2 cellular contexts compared by ENCODE assay signal in genomic region chr19:39412100-39412866, GRCh38.
TF ChIP-seq lines count a peak whose summit lies in the region.

A gene with protein sequence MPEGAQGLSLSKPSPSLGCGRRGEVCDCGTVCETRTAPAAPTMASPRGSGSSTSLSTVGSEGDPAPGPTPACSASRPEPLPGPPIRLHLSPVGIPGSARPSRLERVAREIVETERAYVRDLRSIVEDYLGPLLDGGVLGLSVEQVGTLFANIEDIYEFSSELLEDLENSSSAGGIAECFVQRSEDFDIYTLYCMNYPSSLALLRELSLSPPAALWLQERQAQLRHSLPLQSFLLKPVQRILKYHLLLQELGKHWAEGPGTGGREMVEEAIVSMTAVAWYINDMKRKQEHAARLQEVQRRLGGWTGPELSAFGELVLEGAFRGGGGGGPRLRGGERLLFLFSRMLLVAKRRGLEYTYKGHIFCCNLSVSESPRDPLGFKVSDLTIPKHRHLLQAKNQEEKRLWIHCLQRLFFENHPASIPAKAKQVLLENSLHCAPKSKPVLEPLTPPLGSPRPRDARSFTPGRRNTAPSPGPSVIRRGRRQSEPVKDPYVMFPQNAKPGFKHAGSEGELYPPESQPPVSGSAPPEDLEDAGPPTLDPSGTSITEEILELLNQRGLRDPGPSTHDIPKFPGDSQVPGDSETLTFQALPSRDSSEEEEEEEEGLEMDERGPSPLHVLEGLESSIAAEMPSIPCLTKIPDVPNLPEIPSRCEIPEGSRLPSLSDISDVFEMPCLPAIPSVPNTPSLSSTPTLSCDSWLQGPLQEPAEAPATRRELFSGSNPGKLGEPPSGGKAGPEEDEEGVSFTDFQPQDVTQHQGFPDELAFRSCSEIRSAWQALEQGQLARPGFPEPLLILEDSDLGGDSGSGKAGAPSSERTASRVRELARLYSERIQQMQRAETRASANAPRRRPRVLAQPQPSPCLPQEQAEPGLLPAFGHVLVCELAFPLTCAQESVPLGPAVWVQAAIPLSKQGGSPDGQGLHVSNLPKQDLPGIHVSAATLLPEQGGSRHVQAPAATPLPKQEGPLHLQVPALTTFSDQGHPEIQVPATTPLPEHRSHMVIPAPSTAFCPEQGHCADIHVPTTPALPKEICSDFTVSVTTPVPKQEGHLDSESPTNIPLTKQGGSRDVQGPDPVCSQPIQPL (N-terminal part only) (plus strand): TSS chr19:39412669. CDS start chr19:39414087, 1,418 bp downstream.

TF ChIP-seq in IMR-90, 13 proteins besides CTCF, POLR2A, EP300 and RAD21:
- TF ChIP-seq SMC3 (IDR thresholded peaks at IDR 0.05; ENCODE audit: low read depth, low read length) (peak; percentile 44), RFX5 (IDR thresholded peaks at IDR 0.05; ENCODE audit: low read depth, low read length) (no peak), MAFK (IDR thresholded peaks at IDR 0.05; ENCODE audit: low read depth, low read length) (peak; percentile 12; the same call in 1 of the 2 replicates), CEBPB (IDR thresholded peaks at IDR 0.05; ENCODE audit: low read depth, low read length) (peak; percentile 94), MAZ (IDR thresholded peaks at IDR 0.05; ENCODE audit: borderline replicate concordance, low read depth, low read length) (peak; percentile 83), FOS (IDR thresholded peaks at IDR 0.05; ENCODE audit: low read depth, low read length) (peak; percentile 31; the same call in 1 of the 2 replicates), MXI1 (IDR thresholded peaks at IDR 0.05; ENCODE audit: borderline replicate concordance, low read depth, low read length) (peak; percentile 22; the same call in 1 of the 2 replicates), NFE2L2 (IDR thresholded peaks at IDR 0.05; ENCODE audit: low read depth, low read length) (no peak), CHD1 (IDR thresholded peaks at IDR 0.05; ENCODE audit: low read depth, low read length) (0 out of 2 replicates have a peak, but pooled peaks have one; percentile 31), USF2 (IDR thresholded peaks at IDR 0.05; ENCODE audit: low read depth, low read length) (peak; percentile 91), RCOR1 (IDR thresholded peaks at IDR 0.05; ENCODE audit: insufficient replicate concordance, low read length) (no peak), BHLHE40 (IDR thresholded peaks at IDR 0.05; ENCODE audit: low read depth, low read length) (peak; percentile 95)
- TF ChIP-seq, protein P1, sequence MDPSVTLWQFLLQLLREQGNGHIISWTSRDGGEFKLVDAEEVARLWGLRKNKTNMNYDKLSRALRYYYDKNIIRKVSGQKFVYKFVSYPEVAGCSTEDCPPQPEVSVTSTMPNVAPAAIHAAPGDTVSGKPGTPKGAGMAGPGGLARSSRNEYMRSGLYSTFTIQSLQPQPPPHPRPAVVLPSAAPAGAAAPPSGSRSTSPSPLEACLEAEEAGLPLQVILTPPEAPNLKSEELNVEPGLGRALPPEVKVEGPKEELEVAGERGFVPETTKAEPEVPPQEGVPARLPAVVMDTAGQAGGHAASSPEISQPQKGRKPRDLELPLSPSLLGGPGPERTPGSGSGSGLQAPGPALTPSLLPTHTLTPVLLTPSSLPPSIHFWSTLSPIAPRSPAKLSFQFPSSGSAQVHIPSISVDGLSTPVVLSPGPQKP (IDR thresholded peaks at IDR 0.05; ENCODE audit: borderline replicate concordance, low read depth, low read length), result peak; percentile 18; the same call in 1 of the 2 replicates

TF ChIP-seq in endothelial cell of umbilical vein, 7 proteins besides CTCF, POLR2A, EP300 and RAD21:
- peak; percentile 56 for TF ChIP-seq MAX (IDR thresholded peaks at IDR 0.05; ENCODE audit: insufficient read depth, insufficient read length)
- TF ChIP-seq JUN (IDR thresholded peaks at IDR 0.05; ENCODE audit: borderline replicate concordance, insufficient read depth, insufficient read length, low read depth), result no peak
- TF ChIP-seq POLR2AphosphoS5 (IDR thresholded peaks at IDR 0.05; ENCODE audit: insufficient read depth, low read depth, low read length), result peak; percentile 91
- no peak for TF ChIP-seq MYC (IDR thresholded peaks at IDR 0.05; ENCODE audit: low read depth, low read length)
- TF ChIP-seq EZH2 (IDR thresholded peaks at IDR 0.05; ENCODE audit: borderline replicate concordance, low read depth, low read length, severe bottlenecking), result no peak
- TF ChIP-seq GATA2 (IDR thresholded peaks at IDR 0.05; ENCODE audit: insufficient read depth, insufficient read length, low read depth, low read length), result peak; percentile 10
- TF ChIP-seq FOS (IDR thresholded peaks at IDR 0.05; ENCODE audit: borderline replicate concordance, insufficient read depth, low read length), result peak; percentile 11
